ENCODE assay signal across 16 cellular contexts in the genomic region with DNA sequence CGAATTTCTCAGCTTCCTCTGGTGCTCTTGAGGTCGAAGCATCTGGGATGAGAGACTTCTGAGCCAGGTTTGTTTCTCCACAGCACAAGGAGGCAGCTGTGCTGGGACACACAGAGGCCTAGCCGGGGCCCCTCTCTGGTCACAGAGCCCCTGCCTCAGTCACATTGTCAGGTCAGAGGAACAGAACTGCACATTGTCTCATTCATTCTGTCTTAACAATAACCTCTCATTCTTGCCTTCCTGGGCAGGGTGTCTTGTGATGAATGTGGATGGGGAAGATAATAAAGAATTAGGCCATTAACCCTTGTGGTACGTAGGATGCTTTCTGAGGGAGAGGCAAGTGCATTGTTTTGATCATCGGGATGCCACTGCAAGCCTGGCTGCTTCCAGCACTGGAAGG.
"Had no signal": no experiment of that assay in that cellular context is flagged by ENCODE, and none has a peak within 500 bp of the region (broad histone marks: within the 10 kb centered on the region; RNA-seq: fewer than 3 reads in every experiment).

No MANE protein-coding gene starts in this region.

- ATAC-seq: activated CD8-positive, alpha-beta T cell treated with anti-CD3 and anti-CD28 coated beads for 36 hours; left lobe of liver; right cardiac atrium; stimulated activated naive CD8-positive, alpha-beta T cell treated with anti-CD3 and anti-CD28 coated beads, Interleukin-15, amount 100 ng/mL, for 72 hours; T-cell had no signal

- H3K27ac ChIP-seq: ascending aorta, prostate gland had no signal

- FAIRE-seq: keratinocyte had no signal

- DNase-seq: activated CD4-positive, alpha-beta T cell treated with anti-CD3 and anti-CD28 coated beads, Interleukin-2, amount 10 ng/mL, durations not matched to agents 24 days and 14 days; activated CD4-positive, CD25-positive, alpha-beta regulatory T cell; activated CD8-positive, alpha-beta T cell treated with anti-CD3 and anti-CD28 coated beads for 36 hours; activated naive CD4-positive, alpha-beta T cell treated with anti-CD3 and anti-CD28 coated beads, Interleukin-2, amount 10 ng/mL, durations not matched to agents 7 days and 5 days; activated T-cell treated with anti-CD3 and anti-CD28 coated beads, Interleukin-2, amount 50 U/mL, for 1 hour; effector memory CD4-positive, alpha-beta T cell; right cardiac atrium; stimulated activated naive CD8-positive, alpha-beta T cell treated with anti-CD3 and anti-CD28 coated beads, Interleukin-15, amount 100 ng/mL, for 72 hours; T-cell; T-helper 9 cell had no signal

- H3K27me3 ChIP-seq: ascending aorta had no signal

- H3K4me3 Mint-ChIP-seq: activated CD4-positive, alpha-beta T cell treated with anti-CD3 and anti-CD28 coated beads, Interleukin-2, amount 10 ng/mL, durations not matched to agents 24 days and 14 days; activated CD8-positive, alpha-beta T cell treated with anti-CD3 and anti-CD28 coated beads for 36 hours; activated naive CD4-positive, alpha-beta T cell treated with anti-CD3 and anti-CD28 coated beads, Interleukin-2, amount 10 ng/mL, durations not matched to agents 7 days and 5 days; nephron; stimulated activated naive CD8-positive, alpha-beta T cell treated with anti-CD3 and anti-CD28 coated beads, Interleukin-15, amount 100 ng/mL, for 72 hours; T-cell had no signal

- H3K4me3 ChIP-seq: ascending aorta, lung, prostate gland had no signal

- H3K36me3 ChIP-seq: prostate gland had no signal

- H3K27ac Mint-ChIP-seq: activated CD4-positive, alpha-beta T cell treated with anti-CD3 and anti-CD28 coated beads, Interleukin-2, amount 10 ng/mL, durations not matched to agents 24 days and 14 days; activated CD8-positive, alpha-beta T cell treated with anti-CD3 and anti-CD28 coated beads for 36 hours; activated naive CD4-positive, alpha-beta T cell treated with anti-CD3 and anti-CD28 coated beads, Interleukin-2, amount 10 ng/mL, durations not matched to agents 7 days and 5 days; T-cell had no signal

- H3K4me1 Mint-ChIP-seq: activated CD4-positive, alpha-beta T cell treated with anti-CD3 and anti-CD28 coated beads, Interleukin-2, amount 10 ng/mL, durations not matched to agents 24 days and 14 days; activated naive CD4-positive, alpha-beta T cell treated with anti-CD3 and anti-CD28 coated beads, Interleukin-2, amount 10 ng/mL, durations not matched to agents 7 days and 5 days; stimulated activated naive CD8-positive, alpha-beta T cell treated with anti-CD3 and anti-CD28 coated beads, Interleukin-15, amount 100 ng/mL, for 72 hours; T-cell had no signal

- H3K4me1 ChIP-seq: ascending aorta, prostate gland had no signal

- H3K9me3 Mint-ChIP-seq: activated CD4-positive, alpha-beta T cell treated with anti-CD3 and anti-CD28 coated beads, Interleukin-2, amount 10 ng/mL, durations not matched to agents 24 days and 14 days; activated CD8-positive, alpha-beta T cell treated with anti-CD3 and anti-CD28 coated beads for 36 hours; activated naive CD4-positive, alpha-beta T cell treated with anti-CD3 and anti-CD28 coated beads, Interleukin-2, amount 10 ng/mL, durations not matched to agents 7 days and 5 days; nephron; stimulated activated naive CD8-positive, alpha-beta T cell treated with anti-CD3 and anti-CD28 coated beads, Interleukin-15, amount 100 ng/mL, for 72 hours; T-cell had no signal

- H3K27me3 Mint-ChIP-seq: activated CD4-positive, alpha-beta T cell treated with anti-CD3 and anti-CD28 coated beads, Interleukin-2, amount 10 ng/mL, durations not matched to agents 24 days and 14 days; activated CD8-positive, alpha-beta T cell treated with anti-CD3 and anti-CD28 coated beads for 36 hours; activated naive CD4-positive, alpha-beta T cell treated with anti-CD3 and anti-CD28 coated beads, Interleukin-2, amount 10 ng/mL, durations not matched to agents 7 days and 5 days; stimulated activated naive CD8-positive, alpha-beta T cell treated with anti-CD3 and anti-CD28 coated beads, Interleukin-15, amount 100 ng/mL, for 72 hours; T-cell had no signal

- H3K9me3 ChIP-seq: ascending aorta, prostate gland had no signal
